Comparison of ENCODE assay signal across 16 cellular contexts in the genomic region with DNA sequence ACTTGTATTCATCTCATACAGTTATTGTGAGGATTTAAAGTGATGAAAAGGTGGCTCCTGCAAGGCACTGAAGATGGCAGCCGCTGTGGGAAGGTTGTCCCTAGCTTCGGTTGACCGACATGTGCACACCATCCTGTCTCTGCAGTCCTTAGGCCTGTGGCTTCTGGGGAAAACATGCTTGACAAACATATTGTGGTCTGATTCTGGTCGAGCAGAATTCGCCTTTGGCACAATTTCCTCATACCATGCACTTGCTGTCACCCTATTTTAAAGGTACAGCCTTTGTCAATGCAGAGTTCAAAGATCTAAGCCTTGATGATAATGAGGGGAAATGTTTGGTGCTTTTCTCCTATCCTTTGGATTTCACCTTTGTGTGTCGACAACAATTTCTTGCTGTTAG. TPM values are rescaled to one million over a fixed set of nuclear protein-coding genes. Genes with fewer than 3 reads are reported as not detected.
"Had no signal": no experiment of that assay in that cellular context is flagged by ENCODE, and none has a peak within 500 bp of the region (broad histone marks: within the 10 kb centered on the region; RNA-seq: fewer than 3 reads in every experiment).

No MANE protein-coding gene starts in this region.

- H3K27ac ChIP-seq: brain microvascular endothelial cell, esophagus squamous epithelium, foreskin keratinocyte, stomach, vagina had no signal

- DNase-seq: amniotic stem cell, brain microvascular endothelial cell, cerebellar nuclear complex, dermis blood vessel endothelial cell, esophagus squamous epithelium, head of caudate nucleus, islet precursor cell, left ventricle myocardium superior, naive B cell, pancreas, stomach had no signal

- H3K9me3 ChIP-seq: esophagus squamous epithelium, pancreas, stomach, vagina had no signal

- H3K4me1 ChIP-seq: pancreas, vagina had no signal

- H3K36me3 ChIP-seq: brain microvascular endothelial cell, esophagus squamous epithelium, pancreas, stomach, vagina had no signal

- H3K4me3 ChIP-seq: esophagus squamous epithelium, pancreas, stomach, vagina had no signal

- ATAC-seq: activated CD4-positive, CD25-positive, alpha-beta regulatory T cell treated with anti-CD3 and anti-CD28 coated beads, Interleukin-2, amount 50 U/mL, for 24 hours; activated naive CD4-positive, alpha-beta T cell treated with anti-CD3 and anti-CD28 coated beads, Interleukin-2, amount 50 U/mL, for 72 hours; foreskin keratinocyte had no signal

- H3K27me3 ChIP-seq: brain microvascular endothelial cell, esophagus squamous epithelium, foreskin keratinocyte, pancreas, stomach, vagina had no signal

RNA-seq across cellular contexts. Expression of a gene that starts 50.9 kb away (rescaled TPM):
- total RNA-seq: activated naive CD4-positive, alpha-beta T cell treated with anti-CD3 and anti-CD28 coated beads, Interleukin-2, amount 50 U/mL, for 72 hours; activated T-helper 2 cell treated with anti-CD3 and anti-CD28 coated beads, Interferon-gamma antibody, Interleukin-2, Interleukin-4, amounts not matched to agents 10 μg/mL and 5 μg/mL and 100 μg/mL, durations not matched to agents 14 hours and 24 hours and 36 hours had no signal
